ENCODE assay signal across 10 cellular contexts in genomic region chr16:3256146-3256875, GRCh38. TPM values are rescaled to one million over a fixed set of nuclear protein-coding genes. Genes with fewer than 3 reads are reported as not detected.
DNase-seq lines count a peak whose midpoint lies in the region; ATAC-seq and TF ChIP-seq lines count a peak whose summit lies in the region.
"Had no signal": no experiment of that assay in that cellular context is flagged by ENCODE, and none has a peak within 500 bp of the region (broad histone marks: within the 10 kb centered on the region; RNA-seq: fewer than 3 reads in every experiment).

A gene with protein sequence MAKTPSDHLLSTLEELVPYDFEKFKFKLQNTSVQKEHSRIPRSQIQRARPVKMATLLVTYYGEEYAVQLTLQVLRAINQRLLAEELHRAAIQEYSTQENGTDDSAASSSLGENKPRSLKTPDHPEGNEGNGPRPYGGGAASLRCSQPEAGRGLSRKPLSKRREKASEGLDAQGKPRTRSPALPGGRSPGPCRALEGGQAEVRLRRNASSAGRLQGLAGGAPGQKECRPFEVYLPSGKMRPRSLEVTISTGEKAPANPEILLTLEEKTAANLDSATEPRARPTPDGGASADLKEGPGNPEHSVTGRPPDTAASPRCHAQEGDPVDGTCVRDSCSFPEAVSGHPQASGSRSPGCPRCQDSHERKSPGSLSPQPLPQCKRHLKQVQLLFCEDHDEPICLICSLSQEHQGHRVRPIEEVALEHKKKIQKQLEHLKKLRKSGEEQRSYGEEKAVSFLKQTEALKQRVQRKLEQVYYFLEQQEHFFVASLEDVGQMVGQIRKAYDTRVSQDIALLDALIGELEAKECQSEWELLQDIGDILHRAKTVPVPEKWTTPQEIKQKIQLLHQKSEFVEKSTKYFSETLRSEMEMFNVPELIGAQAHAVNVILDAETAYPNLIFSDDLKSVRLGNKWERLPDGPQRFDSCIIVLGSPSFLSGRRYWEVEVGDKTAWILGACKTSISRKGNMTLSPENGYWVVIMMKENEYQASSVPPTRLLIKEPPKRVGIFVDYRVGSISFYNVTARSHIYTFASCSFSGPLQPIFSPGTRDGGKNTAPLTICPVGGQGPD (minus strand): TSS chr16:3256633. CDS start chr16:3256587, 46 bp downstream.

- TF ChIP-seq CTCF in right atrium auricular region (IDR thresholded peaks at IDR 0.05) = no peak
- no peak for TF ChIP-seq CTCF in coronary artery (IDR thresholded peaks at IDR 0.05)
- TF ChIP-seq CTCF in Caco-2 (IDR thresholded peaks at IDR 0.05; ENCODE audit: insufficient read depth in 1 of 2, low read depth in 1 of 2, low read length in 1 of 2, severe bottlenecking in 1 of 2, unreplicated experiment in 1 of 2) = no peak

- H3K4me3 Mint-ChIP-seq in Caco-2 (ENCODE audit: unreplicated experiment) = no peak within 1 kb of the TSS
- no peak within 1 kb of the TSS for H3K4me3 Mint-ChIP-seq in stimulated activated effector memory CD8-positive, alpha-beta T cell treated with anti-CD3 and anti-CD28 coated beads, Interleukin-12 subunit alpha, Interleukin-12 subunit beta, amount 100 ng/mL, for 72 hours

- no TSS peak for BruUV-seq in Caco-2 (replicated peaks; lab: Mats Ljungman, UMichigan)

- H3K9me3 ChIP-seq in right atrium auricular region = no peaks in the 10 kb centered on the region
- H3K9me3 ChIP-seq in mesenchymal stem cell (ENCODE audit: control insufficient read depth, low read length) = no peaks in the 10 kb centered on the region
- H3K9me3 ChIP-seq in Caco-2 = no peaks in the 10 kb centered on the region

- no peak within 1 kb of the TSS for H3K27ac ChIP-seq in right atrium auricular region
- peak within 1 kb of the TSS in 1 of 2 donors; percentile 51 for H3K27ac ChIP-seq in coronary artery
- no peak within 1 kb of the TSS for H3K27ac ChIP-seq in mesenchymal stem cell (ENCODE audit: low read length, poor library complexity, severe bottlenecking)

- H2BK15ac ChIP-seq in mesenchymal stem cell (ENCODE audit: low read depth, poor library complexity, severe bottlenecking) = no peak within 1 kb of the TSS

- intact Hi-C loops in Right ventricle myocardium inferior (cut with DNase I) (no loop called here), Caco-2 (cut with micrococcal nuclease; ENCODE audit: unreplicated experiment) (no loop called here), left colon (cut with DNase I, micrococcal nuclease) (no loop called here)

- no peak within 1 kb of the TSS for H2AK5ac ChIP-seq in mesenchymal stem cell (ENCODE audit: low read length, severe bottlenecking)

- no peak within 1 kb of the TSS for H3K14ac ChIP-seq in mesenchymal stem cell (ENCODE audit: low read length in 2 of 2)

- H2BK120ac ChIP-seq in mesenchymal stem cell (ENCODE audit: low read depth, low read length) = no peak within 1 kb of the TSS

- no peaks in the 10 kb centered on the region for H3K27me3 Mint-ChIP-seq in Caco-2 (ENCODE audit: insufficient read depth, unreplicated experiment)

- H3K23ac ChIP-seq in mesenchymal stem cell (ENCODE audit: low read length in 2 of 2) = peak within 1 kb of the TSS in 1 of 2 experiments; percentile 6

- H2BK12ac ChIP-seq in mesenchymal stem cell (ENCODE audit: low read length in 2 of 2) = no peak within 1 kb of the TSS

- POLR2A ChIA-PET in Caco-2 (lab: Charles Lee) = interaction anchor here (0.5 to 0.7 kb wide), 2 partner anchors 26 to 205 kb away, joined by 3 to 8 read pairs; no protein-coding TSS in a partner anchor

- no peaks in the 10 kb centered on the region for H3K4me1 Mint-ChIP-seq in Caco-2 (ENCODE audit: low read depth, unreplicated experiment)
- no peaks in the 10 kb centered on the region for H3K4me1 Mint-ChIP-seq in stimulated activated effector memory CD8-positive, alpha-beta T cell treated with anti-CD3 and anti-CD28 coated beads, Interleukin-12 subunit alpha, Interleukin-12 subunit beta, amount 100 ng/mL, for 72 hours

- H3K4ac ChIP-seq in mesenchymal stem cell (ENCODE audit: low read depth in 1 of 2, low read length in 2 of 2) = no peak within 1 kb of the TSS

- CTCF ChIA-PET in Caco-2 (lab: Charles Lee) = no interaction called here

- no peaks in the 10 kb centered on the region for H3K36me3 ChIP-seq in right atrium auricular region
- H3K36me3 ChIP-seq in mesenchymal stem cell (ENCODE audit: control insufficient read depth in 1 of 2, insufficient read depth in 2 of 2, low read depth in 1 of 2, low read length in 2 of 2) = no peaks in the 10 kb centered on the region
- no peaks in the 10 kb centered on the region for H3K36me3 ChIP-seq in Caco-2 (ENCODE audit: control insufficient read depth, insufficient read depth, low read length)

- WGBS in mesenchymal stem cell = 80% methylated on average over 14 of the region's 14 CpGs

- H3K18ac ChIP-seq in mesenchymal stem cell (ENCODE audit: low read depth in 1 of 2, low read length in 2 of 2) = no peak within 1 kb of the TSS

- no peaks in the 10 kb centered on the region for H3K79me1 ChIP-seq in mesenchymal stem cell (replicated peaks; ENCODE audit: low read length, poor library complexity, severe bottlenecking)

- no peak within 1 kb of the TSS for H4K8ac ChIP-seq in mesenchymal stem cell (ENCODE audit: low read length)

- H3K36me3 Mint-ChIP-seq in Caco-2 (ENCODE audit: insufficient read depth, unreplicated experiment) = no peaks in the 10 kb centered on the region
- H3K36me3 Mint-ChIP-seq in stimulated activated effector memory CD8-positive, alpha-beta T cell treated with anti-CD3 and anti-CD28 coated beads, Interleukin-12 subunit alpha, Interleukin-12 subunit beta, amount 100 ng/mL, for 72 hours = no peaks in the 10 kb centered on the region

- no peak within 1 kb of the TSS for H3K9ac ChIP-seq in mesenchymal stem cell (ENCODE audit: low read length)

- H4K91ac ChIP-seq in mesenchymal stem cell (ENCODE audit: low read length) = no peak within 1 kb of the TSS

- H3K4me1 ChIP-seq in right atrium auricular region = no peaks in the 10 kb centered on the region
- peaks cover 8% of the 10 kb centered on the region for H3K4me1 ChIP-seq in mesenchymal stem cell (ENCODE audit: control insufficient read depth, insufficient read depth, low read depth, low read length)
- H3K4me1 ChIP-seq in Caco-2 = no peaks in the 10 kb centered on the region

- no peak within 1 kb of the TSS for H3K4me2 ChIP-seq in mesenchymal stem cell (ENCODE audit: low read length, poor library complexity, severe bottlenecking)

- no peaks in the 10 kb centered on the region for H3K27me3 ChIP-seq in right atrium auricular region
- H3K27me3 ChIP-seq in mesenchymal stem cell (ENCODE audit: control insufficient read depth in 1 of 2, insufficient read depth in 1 of 2, low read length in 2 of 2) = peaks cover 3 to 27% of the 10 kb centered on the region in 2 experiments
- H3K27me3 ChIP-seq in Caco-2 (replicated peaks; ENCODE audit: control insufficient read depth, insufficient read depth, low read length) = no peaks in the 10 kb centered on the region

- no peaks in the 10 kb centered on the region for H3K9me3 Mint-ChIP-seq in Caco-2 (ENCODE audit: unreplicated experiment)
- no peaks in the 10 kb centered on the region for H3K9me3 Mint-ChIP-seq in stimulated activated effector memory CD8-positive, alpha-beta T cell treated with anti-CD3 and anti-CD28 coated beads, Interleukin-12 subunit alpha, Interleukin-12 subunit beta, amount 100 ng/mL, for 72 hours

- no peak for DNase-seq in Right ventricle myocardium inferior (ENCODE audit: missing footprints)
- DNase-seq in right atrium auricular region (ENCODE audit: low spot score) = no peak
- no peak for DNase-seq in coronary artery (ENCODE audit: low spot score)
- DNase-seq in mesenchymal stem cell = peak; percentile 39
- DNase-seq in Caco-2 = no peak
- DNase-seq in stimulated activated effector memory CD8-positive, alpha-beta T cell treated with anti-CD3 and anti-CD28 coated beads, Interleukin-12 subunit alpha, Interleukin-12 subunit beta, amount 100 ng/mL, for 72 hours (ENCODE audit: low spot score in 2 of 2) = no peak
- no peak for DNase-seq in NCI-H2196 (lab: John Stamatoyannopoulos, UW; ENCODE audit: unreplicated experiment)
- DNase-seq in left colon = no peak
- DNase-seq: mesendoderm, NCI-H2171 treated with DMSO at 0.1 percent for 48 hours had no signal

- no peak within 1 kb of the TSS for H3K27ac Mint-ChIP-seq in Caco-2 (ENCODE audit: unreplicated experiment)
- H3K27ac Mint-ChIP-seq in stimulated activated effector memory CD8-positive, alpha-beta T cell treated with anti-CD3 and anti-CD28 coated beads, Interleukin-12 subunit alpha, Interleukin-12 subunit beta, amount 100 ng/mL, for 72 hours = no peak within 1 kb of the TSS

- ATAC-seq in Right ventricle myocardium inferior = peak; percentile 63
- no peak for ATAC-seq in stimulated activated effector memory CD8-positive, alpha-beta T cell treated with anti-CD3 and anti-CD28 coated beads, Interleukin-12 subunit alpha, Interleukin-12 subunit beta, amount 100 ng/mL, for 72 hours
- ATAC-seq in left colon = no peak

- H2BK5ac ChIP-seq in mesenchymal stem cell (ENCODE audit: low read depth, low read length, poor library complexity, severe bottlenecking) = no peak within 1 kb of the TSS

- no peak within 1 kb of the TSS for H2AFZ ChIP-seq in mesenchymal stem cell (ENCODE audit: low read depth, low read length)

- H3K4me3 ChIP-seq in right atrium auricular region = no peak within 1 kb of the TSS
- H3K4me3 ChIP-seq in coronary artery = peak within 1 kb of the TSS; percentile 45
- H3K4me3 ChIP-seq in mesenchymal stem cell (ENCODE audit: insufficient read depth in 1 of 2, low read depth in 1 of 2, low read length in 2 of 2) = no peak within 1 kb of the TSS
- no peak within 1 kb of the TSS for H3K4me3 ChIP-seq in Caco-2 (ENCODE audit: low read depth, low read length)

RNA-seq across cellular contexts. Expression of the gene that starts here (rescaled TPM):
- total RNA-seq in Right ventricle myocardium inferior (1.1 TPM), right atrium auricular region (1 to 10 TPM in 1 of 2 donors, under 1 TPM in 1; 0.82 to 2.2 TPM), Caco-2 (2022) (not detected in 2 replicates), left colon (under 1 TPM; 0.37 to 0.67 TPM)
- polyA plus RNA-seq in mesenchymal stem cell (2013, experiment 1 of 2) = not detected
- polyA plus RNA-seq in mesenchymal stem cell (2013, experiment 2 of 2) = not detected
